8 cellular contexts compared by ENCODE assay signal in genomic region chr13:26255717-26256277, GRCh38. TPM values are rescaled to one million over a fixed set of nuclear protein-coding genes. Genes with fewer than 3 reads are reported as not detected.
DNase-seq lines count a peak whose midpoint lies in the region; ATAC-seq and TF ChIP-seq lines count a peak whose summit lies in the region.

No MANE protein-coding gene starts in this region.

- H3K4me3 ChIP-seq in stomach, result peak overlapping the region in 3 of 4 donors; percentile 83 to 92 (median 85)

- H3K4me1 ChIP-seq in stomach, result peaks cover 8 to 47% (median 30%) of the 10 kb centered on the region in 4 donors

- TF ChIP-seq CTCF in AG09319 (IDR thresholded peaks at IDR 0.05; ENCODE audit: low read depth, low read length), result peak; percentile 23
- peak; percentile 22; the same call in 1 of the 2 replicates for TF ChIP-seq CTCF in GM12874 (IDR thresholded peaks at IDR 0.05; ENCODE audit: insufficient read depth, low read depth, low read length)
- TF ChIP-seq CTCF in RWPE1 (conservative IDR thresholded peaks at IDR 0.05; ENCODE audit: low read depth), result peak; percentile 46; the same call in 1 of the 2 replicates
- TF ChIP-seq CTCF in stomach (IDR thresholded peaks at IDR 0.05), result peak in 1 of 7 experiments; percentile 16

- no peaks in the 10 kb centered on the region for H3K27me3 ChIP-seq in stomach

- no peak for ATAC-seq in HG02642 (IDR thresholded peaks at IDR 0.05; ENCODE audit: poor library complexity, unreplicated experiment)
- no peak for ATAC-seq in GM18511 (IDR thresholded peaks at IDR 0.05; ENCODE audit: unreplicated experiment)

- TF ChIP-seq POLR2A in stomach (IDR thresholded peaks at IDR 0.05), result no peak

- DNase-seq in AG09319 (ENCODE audit: extremely low read depth, low read depth), result no peak
- peak; percentile 15 for DNase-seq in RWPE1 (ENCODE audit: low spot score)
- DNase-seq in globus pallidus (ENCODE audit: low spot score), result peak; percentile 5
- no peak for DNase-seq in stomach
- no peak for DNase-seq in NCI-H510A treated with DMSO at 0.1 percent for 48 hours (lab: John Stamatoyannopoulos, UW)

- TF ChIP-seq EP300 in stomach (IDR thresholded peaks at IDR 0.05), result no peak

- 39 to 55% (median 47%) methylated on average over 10 of the region's 10 CpGs for WGBS in stomach, 5 donors

- intact Hi-C loops in stomach (cut with DNase I; ENCODE audit: low total_unique reads), result no loop called here

- POLR2A ChIA-PET in RWPE1 (lab: Yijun Ruan, JAX; ENCODE audit: low non-redundant PET), result no interaction called here

- no peak overlapping the region for H3K27ac ChIP-seq in RWPE1
- no peak overlapping the region for H3K27ac ChIP-seq in stomach

- no peaks in the 10 kb centered on the region for H3K36me3 ChIP-seq in stomach

- no peaks in the 10 kb centered on the region for H3K9me3 ChIP-seq in stomach

- CTCF ChIA-PET in RWPE1 (lab: Yijun Ruan, JAX), result interaction anchor here (0.6 to 1.3 kb wide), 6 partner anchors 8 to 241 kb away, joined by 3 to 6 read pairs (median 3); no protein-coding TSS in a partner anchor

RNA-seq across cellular contexts. Expression of gene CDK8, which starts 1.9 kb away (rescaled TPM):
- 10 to 100 TPM in 4 of 5 donors, 1 to 10 TPM in 1; 9.4 to 48.4 (median 21.1) TPM for total RNA-seq in stomach
- polyA plus RNA-seq in stomach, result 10 to 100 TPM in 2 of 3 donors, 1 to 10 TPM in 1; 10.0 to 14.7 (median 11.6) TPM

RNA-seq across cellular contexts. Expression of gene RNF6, which starts 33.7 kb away (rescaled TPM):
- total RNA-seq in stomach, result 10 to 100 TPM in 4 of 5 donors, 1 to 10 TPM in 1; 5.2 to 27.7 (median 25.1) TPM
- 10 to 100 TPM in 1 of 3 donors, 1 to 10 TPM in 2; 7.8 to 16.0 (median 9.2) TPM for polyA plus RNA-seq in stomach

Comparison
In these comparisons a context has a peak if more than half of its experiments do, and no peak if none do; other contexts are left out.
1. DNase-seq: peak in RWPE1 (single experiment) and globus pallidus (single experiment); none in AG09319 (single experiment), stomach (single experiment) and NCI-H510A treated with DMSO at 0.1 percent for 48 hours (single experiment).